In the genomic region with DNA sequence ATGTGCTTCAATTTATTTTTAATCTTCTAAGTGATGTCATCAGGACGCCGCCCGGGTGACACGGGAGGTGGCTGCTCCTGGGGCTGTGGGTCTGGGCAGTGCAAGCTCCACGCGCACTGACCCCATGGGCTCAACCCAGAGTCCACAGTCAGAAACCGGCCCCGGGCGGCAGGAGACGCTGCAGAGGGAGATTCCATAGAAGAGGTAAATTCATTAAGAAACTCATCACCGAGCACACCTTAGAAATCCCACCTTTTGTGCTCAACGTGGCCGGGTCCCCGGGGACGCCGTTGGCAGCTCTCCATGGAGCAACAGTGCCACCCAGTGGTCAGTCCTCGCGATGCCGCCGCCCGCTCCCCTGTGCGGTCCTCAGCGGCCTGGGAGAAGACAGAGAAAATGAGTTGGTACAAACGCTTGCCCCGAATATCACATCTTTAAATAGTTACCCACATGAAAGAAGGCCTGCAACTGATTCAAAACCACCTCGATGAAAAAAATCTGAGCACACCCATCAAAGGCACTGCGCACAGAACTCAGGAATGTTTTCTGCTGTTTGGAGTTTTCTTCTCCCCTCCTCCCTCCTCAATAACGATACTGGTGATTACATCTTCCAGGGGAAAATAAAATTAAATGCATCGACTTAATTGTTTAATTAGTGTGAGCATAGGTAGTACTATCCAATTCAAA, we compare ENCODE assay signal across 8 cellular contexts.
DNase-seq lines count a peak whose midpoint lies in the region; ATAC-seq and TF ChIP-seq lines count a peak whose summit lies in the region.

No MANE protein-coding gene starts in this region.

- no peak for TF ChIP-seq EP300 in stomach (IDR thresholded peaks at IDR 0.05)

- ATAC-seq in GM19455 (IDR thresholded peaks at IDR 0.05; ENCODE audit: unreplicated experiment) (peak; percentile 92), HG03520 (IDR thresholded peaks at IDR 0.05; ENCODE audit: unreplicated experiment) (peak; percentile 92), esophagus mucosa (peak; percentile 75)

- H3K27ac ChIP-seq in stomach = no peak overlapping the region

- H3K36me3 Mint-ChIP-seq in nephron progenitor cell (ENCODE audit: low read depth) = no peaks in the 10 kb centered on the region

- peak overlapping the region; percentile 72 for H3K4me3 Mint-ChIP-seq in nephron progenitor cell

- H3K27me3 Mint-ChIP-seq in nephron progenitor cell (ENCODE audit: low read depth, poor library complexity) = peaks cover 19% of the 10 kb centered on the region

- H3K36me3 ChIP-seq in stomach = no peaks in the 10 kb centered on the region

- in situ Hi-C loops in Caki2 (cut with HindIII; ENCODE audit: low pct_unique_long_range_greater_than_20kb, low sequenced_read_pairs) = no loop called here

- peaks cover 27% of the 10 kb centered on the region for H3K4me1 Mint-ChIP-seq in nephron progenitor cell

- whole genome bisulfite sequencing in stomach, 5 donors = 8 to 11% (median 9%) methylated on average over 23 to 29 of the region's 29 CpGs

- H3K27me3 ChIP-seq in stomach = peaks cover 0 to 44% (median 11%) of the 10 kb centered on the region in 3 donors

- H3K9me3 ChIP-seq in stomach = no peaks in the 10 kb centered on the region

- intact Hi-C loops in stomach (cut with DNase I; ENCODE audit: low total_unique reads) = loop anchor here (10.0 kb wide), 1 partner anchor 418 kb away; no protein-coding TSS in a partner anchor

- peak; percentile 99 for TF ChIP-seq CTCF in nephron progenitor cell (IDR thresholded peaks at IDR 0.05)
- TF ChIP-seq CTCF in stomach (IDR thresholded peaks at IDR 0.05) = peak in 5 of 7 experiments; percentile 77 to 93 (median 82)

- no peak overlapping the region for H3K27ac Mint-ChIP-seq in nephron progenitor cell

- peak overlapping the region in 3 of 4 donors; percentile 20 to 27 (median 24) for H3K4me3 ChIP-seq in stomach

- no peak for TF ChIP-seq POLR2A in stomach (IDR thresholded peaks at IDR 0.05)

- peaks cover 13% of the 10 kb centered on the region for H3K9me3 Mint-ChIP-seq in nephron progenitor cell

- DNase-seq in Caki2 (ENCODE audit: low read depth) = peak; percentile 51
- peak; percentile 72 for DNase-seq in NCI-H82 treated with DMSO at 0.1 percent for 48 hours (lab: John Stamatoyannopoulos, UW; ENCODE audit: unreplicated experiment)
- DNase-seq in activated CD8-positive, alpha-beta memory T cell treated with anti-CD3 and anti-CD28 coated beads, Interleukin-2, amount 50 U/mL, for 4 hours = peak; percentile 73
- peak; percentile 94 for DNase-seq in nephron progenitor cell
- peak; percentile 66 for DNase-seq in stomach

- peaks cover 6 to 13% (median 9%) of the 10 kb centered on the region in 4 donors for H3K4me1 ChIP-seq in stomach
